Comparison of ENCODE assay signal across 1 cellular context in the genomic region with DNA sequence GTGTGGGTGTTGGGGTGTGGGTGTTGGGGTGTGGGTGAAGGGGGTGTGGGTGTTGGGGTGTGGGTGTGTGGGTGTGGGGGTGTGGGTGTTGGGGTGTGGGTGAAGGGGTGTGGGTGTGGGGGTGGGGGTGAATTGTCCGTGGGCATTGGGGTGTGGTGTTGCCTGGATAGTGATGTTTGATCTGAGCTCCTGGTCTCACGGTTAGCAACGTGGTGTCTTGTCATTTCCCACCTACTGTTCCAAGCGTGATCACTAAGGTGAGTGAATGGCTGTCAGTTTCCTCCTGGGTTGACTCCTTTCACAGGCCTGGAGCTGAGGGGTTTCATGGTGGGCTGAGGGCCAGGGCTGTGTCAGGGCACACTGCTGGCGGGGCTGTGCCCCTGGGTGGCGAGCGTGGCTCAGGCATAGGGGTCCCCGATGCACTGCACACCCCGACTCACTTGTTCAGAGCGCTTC.
A peak's percentile ranks its signal among the peaks of the same experiment; 100 is the strongest.
TF ChIP-seq lines count a peak whose summit lies in the region.

No MANE protein-coding gene starts in this region.

TF ChIP-seq in HepG2, 621 proteins besides CTCF, POLR2A, EP300 and RAD21:
- TF ChIP-seq ZNF546 (CRISPR knock-in tag; conservative IDR thresholded peaks at IDR 0.05) = no peak
- no peak for TF ChIP-seq MAF1 (CRISPR knock-in tag; IDR thresholded peaks at IDR 0.05; ENCODE audit: borderline replicate concordance)
- TF ChIP-seq PCBP1 (IDR thresholded peaks at IDR 0.05; ENCODE audit: borderline replicate concordance, low read depth, low read length) = peak; percentile 72; the same call in 1 of the 2 replicates
- no peak for TF ChIP-seq HOXD1 (CRISPR knock-in tag; IDR thresholded peaks at IDR 0.05)
- no peak for TF ChIP-seq ZBTB14 (CRISPR knock-in tag; IDR thresholded peaks at IDR 0.05)
- no peak for TF ChIP-seq MTF1 (CRISPR knock-in tag; IDR thresholded peaks at IDR 0.05)
- TF ChIP-seq ZFAT (CRISPR knock-in tag; conservative IDR thresholded peaks at IDR 0.05) = no peak
